In the genomic region with DNA sequence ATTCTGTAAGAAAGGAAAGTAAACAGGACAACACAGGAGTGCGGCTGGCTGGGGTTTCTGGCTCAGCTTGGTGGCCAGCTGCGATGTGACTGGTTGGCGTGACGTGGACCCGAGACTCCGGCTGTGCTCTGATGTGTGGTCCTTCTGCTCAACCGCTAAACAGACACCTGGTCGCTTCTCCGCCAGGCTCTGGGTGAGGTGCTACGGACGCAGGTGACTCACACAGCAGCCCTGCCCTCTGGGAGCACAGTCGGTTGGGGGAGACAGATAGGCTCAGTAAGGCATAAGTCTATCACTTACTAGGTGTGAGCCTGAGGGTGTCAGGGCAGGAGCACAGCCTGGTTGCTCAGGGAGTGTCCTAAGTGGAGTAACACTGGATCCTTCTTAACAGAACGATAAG, we compare ENCODE assay signal across 21 cellular contexts. TPM values are rescaled to one million over a fixed set of nuclear protein-coding genes. Genes with fewer than 3 reads are reported as not detected.
DNase-seq lines count a peak whose midpoint lies in the region; ATAC-seq and TF ChIP-seq lines count a peak whose summit lies in the region.
"Had no signal": no experiment of that assay in that cellular context is flagged by ENCODE, and none has a peak within 500 bp of the region (broad histone marks: within the 10 kb centered on the region; RNA-seq: fewer than 3 reads in every experiment).

No MANE protein-coding gene starts in this region.

- WGBS in mammary epithelial cell (ENCODE audit: low coverage, missing lambda C conversion rate) = 90% methylated on average over 8 of the region's 13 CpGs

- H3K9ac ChIP-seq in mammary epithelial cell (ENCODE audit: insufficient read depth, low read length) = no peak overlapping the region

- H3K4me1 Mint-ChIP-seq in MCF 10A (ENCODE audit: insufficient read depth, unreplicated experiment) = peaks cover 6% of the 10 kb centered on the region
- peaks cover 40% of the 10 kb centered on the region for H3K4me1 Mint-ChIP-seq in brain
- H3K4me1 Mint-ChIP-seq in stimulated activated effector memory CD8-positive, alpha-beta T cell treated with anti-CD3 and anti-CD28 coated beads, Interleukin-12 subunit alpha, Interleukin-12 subunit beta, amount 100 ng/mL, for 72 hours = peaks cover 51% of the 10 kb centered on the region

- DNase-seq in MCF 10A (ENCODE audit: unreplicated experiment) (no peak), mammary epithelial cell (no peak), NCI-H2171 (lab: John Stamatoyannopoulos, UW) (peak; percentile 14), glomerular visceral epithelial cell (ENCODE audit: extremely low spot score) (no peak)
- no peak for DNase-seq in stimulated activated effector memory CD8-positive, alpha-beta T cell treated with anti-CD3 and anti-CD28 coated beads, Interleukin-12 subunit alpha, Interleukin-12 subunit beta, amount 100 ng/mL, for 72 hours (ENCODE audit: low spot score in 2 of 2)
- DNase-seq: AML-193, EL, GF-D8, KBM-7, NCI-H1105, NCI-H146, NCI-H2029 treated with DMSO at 0.1 percent for 48 hours, NCI-H524 treated with DMSO at 0.1 percent for 48 hours, OCI-M1, SHP77 had no signal

- CTCF ChIA-PET in MCF 10A (lab: Yijun Ruan, JAX) = no interaction called here
- CTCF ChIA-PET in mammary epithelial cell (lab: Charles Lee; ENCODE audit: low non-redundant PET) = no interaction called here

- H3K27me3 Mint-ChIP-seq in MCF 10A (ENCODE audit: insufficient read depth, unreplicated experiment) (no peaks in the 10 kb centered on the region), brain (no peaks in the 10 kb centered on the region)

- no peak overlapping the region for H3K4me3 Mint-ChIP-seq in MCF 10A (ENCODE audit: unreplicated experiment)
- H3K4me3 Mint-ChIP-seq in brain = peak overlapping the region in 1 of 5 experiments; percentile 24
- H3K4me3 Mint-ChIP-seq in stimulated activated effector memory CD8-positive, alpha-beta T cell treated with anti-CD3 and anti-CD28 coated beads, Interleukin-12 subunit alpha, Interleukin-12 subunit beta, amount 100 ng/mL, for 72 hours = no peak overlapping the region

- TF ChIP-seq CTCF in MCF 10A (IDR thresholded peaks at IDR 0.05; ENCODE audit: unreplicated experiment) (no peak), mammary epithelial cell (conservative IDR thresholded peaks at IDR 0.05 in 1 of 2, IDR thresholded peaks at IDR 0.05 in 1 of 2; ENCODE audit: extremely low read depth in 1 of 2, insufficient read depth in 1 of 2, low read depth in 1 of 2, low read length in 2 of 2) (no peak), brain (conservative IDR thresholded peaks at IDR 0.05) (no peak)

- H3K9me3 Mint-ChIP-seq in MCF 10A (ENCODE audit: unreplicated experiment) (no peaks in the 10 kb centered on the region), brain (peaks cover 0 to 11% (median 2%) of the 10 kb centered on the region in 5 experiments)
- no peaks in the 10 kb centered on the region for H3K9me3 Mint-ChIP-seq in stimulated activated effector memory CD8-positive, alpha-beta T cell treated with anti-CD3 and anti-CD28 coated beads, Interleukin-12 subunit alpha, Interleukin-12 subunit beta, amount 100 ng/mL, for 72 hours

- in situ Hi-C loops in mammary epithelial cell (cut with MboI; ENCODE audit: low sequenced_read_pairs in 2 of 2) = no loop called here

- no peaks in the 10 kb centered on the region for H3K36me3 ChIP-seq in mammary epithelial cell (ENCODE audit: insufficient read depth, low read length)

- no peak overlapping the region for H3K4me2 ChIP-seq in mammary epithelial cell (ENCODE audit: insufficient read depth, low read depth, low read length)

- H4K20me1 ChIP-seq in mammary epithelial cell (ENCODE audit: insufficient read depth, low read length) = no peaks in the 10 kb centered on the region

- no peaks in the 10 kb centered on the region for H3K79me2 ChIP-seq in mammary epithelial cell (ENCODE audit: insufficient read depth, low read length)

- BruUV-seq in MCF 10A (replicated peaks; lab: Mats Ljungman, UMichigan) (no TSS peak), mammary epithelial cell (replicated peaks; lab: Mats Ljungman, UMichigan) (no TSS peak)

- dilution Hi-C loops in mammary epithelial cell (cut with HindIII; ENCODE audit: low sequenced_read_pairs) = no loop called here

- H3K9me3 ChIP-seq in mammary epithelial cell (replicated peaks; ENCODE audit: insufficient read depth, low read length) = no peaks in the 10 kb centered on the region

- H3K4me1 ChIP-seq in mammary epithelial cell (ENCODE audit: insufficient read depth, low read length) = no peaks in the 10 kb centered on the region

- peak overlapping the region; percentile 9 for H3K27ac Mint-ChIP-seq in MCF 10A (ENCODE audit: low read depth, unreplicated experiment)
- peak overlapping the region in 3 of 5 experiments; percentile 42 to 72 (median 44) for H3K27ac Mint-ChIP-seq in brain
- peak overlapping the region; percentile 38 for H3K27ac Mint-ChIP-seq in stimulated activated effector memory CD8-positive, alpha-beta T cell treated with anti-CD3 and anti-CD28 coated beads, Interleukin-12 subunit alpha, Interleukin-12 subunit beta, amount 100 ng/mL, for 72 hours

- H3K4me3 ChIP-seq in mammary epithelial cell (replicated peaks in 1 of 3; ENCODE audit: insufficient read depth in 1 of 3, low read depth in 2 of 3, low read length in 3 of 3) = no peak overlapping the region

- H3K27ac ChIP-seq in mammary epithelial cell (ENCODE audit: insufficient read depth, low read depth, low read length) = no peak overlapping the region
- H3K27ac ChIP-seq: C4-2B, HL-60 had no signal

- intact Hi-C loops in MCF 10A (cut with micrococcal nuclease) = loop anchor here (10.0 kb wide), 1 partner anchor 65 kb away; no protein-coding TSS in a partner anchor
- intact Hi-C loops in mammary epithelial cell (cut with micrococcal nuclease) = no loop called here

- ATAC-seq in stimulated activated effector memory CD8-positive, alpha-beta T cell treated with anti-CD3 and anti-CD28 coated beads, Interleukin-12 subunit alpha, Interleukin-12 subunit beta, amount 100 ng/mL, for 72 hours = no peak
- ATAC-seq in HG03442 (IDR thresholded peaks at IDR 0.05; ENCODE audit: unreplicated experiment) (no peak), HG02870 (IDR thresholded peaks at IDR 0.05; ENCODE audit: unreplicated experiment) (no peak)
- ATAC-seq: HepG2 had no signal

- POLR2A ChIA-PET in MCF 10A (lab: Yijun Ruan, JAX) = no interaction called here

- H3K27me3 ChIP-seq in mammary epithelial cell (ENCODE audit: insufficient read depth, low read length) = no peaks in the 10 kb centered on the region

- H3K36me3 Mint-ChIP-seq in MCF 10A (ENCODE audit: insufficient read depth, unreplicated experiment) = peaks cover 16% of the 10 kb centered on the region
- peaks cover 47% of the 10 kb centered on the region for H3K36me3 Mint-ChIP-seq in brain
- H3K36me3 Mint-ChIP-seq in stimulated activated effector memory CD8-positive, alpha-beta T cell treated with anti-CD3 and anti-CD28 coated beads, Interleukin-12 subunit alpha, Interleukin-12 subunit beta, amount 100 ng/mL, for 72 hours = no peaks in the 10 kb centered on the region

- no peak overlapping the region for H2AFZ ChIP-seq in mammary epithelial cell (ENCODE audit: low read depth, low read length)

RNA-seq across cellular contexts. Expression of gene RTL6, which starts 8.2 kb away (rescaled TPM):
- total RNA-seq in MCF 10A (2022) = 18.8 and 25.0 TPM in 2 replicates
- total RNA-seq in mammary epithelial cell = 10 to 100 TPM; 17.0 to 19.8 TPM
- 14.3 TPM for polyA plus RNA-seq in mammary epithelial cell
- polyA minus RNA-seq in mammary epithelial cell = 32.6 TPM
- polyA plus RNA-seq in brain (ENCODE audit: insufficient read depth, low read depth, low replicate concordance) = 93.7 TPM
- total RNA-seq: HepG2 had no signal
- polyA plus RNA-seq: HepG2 had no signal
